34 cellular contexts compared by ENCODE assay signal in genomic region chr3:72113564-72113963, GRCh38.
"Had no signal": no experiment of that assay in that cellular context is flagged by ENCODE, and none has a peak within 500 bp of the region (broad histone marks: within the 10 kb centered on the region; RNA-seq: fewer than 3 reads in every experiment).

No MANE protein-coding gene starts in this region.

- H3K27ac ChIP-seq: brain microvascular endothelial cell, coronary artery, dorsolateral prefrontal cortex, WERI-Rb-1 had no signal

- H3K36me3 ChIP-seq: brain microvascular endothelial cell, WERI-Rb-1 had no signal

- H3K27me3 ChIP-seq: brain microvascular endothelial cell had no signal

- H3K4me3 Mint-ChIP-seq: activated B cell treated with CpG ODN at 0.5 μM for 24 hours; activated CD8-positive, alpha-beta T cell treated with anti-CD3 and anti-CD28 coated beads for 36 hours; activated naive CD8-positive, alpha-beta T cell; activated T-cell treated with anti-CD3 and anti-CD28 coated beads, Interleukin-2, amount 50 U/mL, for 4 hours; activated T-helper 17 cell treated with anti-CD3 and anti-CD28 coated beads, Interleukin-2, amount 50 U/mL, for 72 hours; central memory CD8-positive, alpha-beta T cell; dendritic cell treated with granulocyte-macrophage colony-stimulating factor and Interleukin-4, amounts not matched to agents 40 ng/mL and 50 ng/mL, for 4 days; endodermal cell; T-helper 17 cell; T-helper 2 cell treated with Interferon-gamma antibody and Interleukin-4, amounts not matched to agents 5 μg/mL and 100 μg/mL, for 36 hours had no signal

- H3K4me3 ChIP-seq: coronary artery, dorsolateral prefrontal cortex had no signal

- H3K27ac Mint-ChIP-seq: activated B cell treated with CpG ODN at 0.5 μM for 24 hours; activated CD8-positive, alpha-beta T cell treated with anti-CD3 and anti-CD28 coated beads for 36 hours; activated naive CD8-positive, alpha-beta T cell; activated T-helper 17 cell treated with anti-CD3 and anti-CD28 coated beads, Interleukin-2, amount 50 U/mL, for 72 hours; dendritic cell treated with granulocyte-macrophage colony-stimulating factor and Interleukin-4, amounts not matched to agents 40 ng/mL and 50 ng/mL, for 4 days; endodermal cell; T-helper 17 cell; T-helper 2 cell treated with Interferon-gamma antibody and Interleukin-4, amounts not matched to agents 5 μg/mL and 100 μg/mL, for 36 hours had no signal

- H3K36me3 Mint-ChIP-seq: activated naive CD8-positive, alpha-beta T cell had no signal

- H3K9me3 Mint-ChIP-seq: activated B cell treated with CpG ODN at 0.5 μM for 24 hours; activated CD8-positive, alpha-beta T cell treated with anti-CD3 and anti-CD28 coated beads for 36 hours; activated T-cell treated with anti-CD3 and anti-CD28 coated beads, Interleukin-2, amount 50 U/mL, for 4 hours; activated T-helper 17 cell treated with anti-CD3 and anti-CD28 coated beads, Interleukin-2, amount 50 U/mL, for 72 hours; central memory CD8-positive, alpha-beta T cell; dendritic cell treated with granulocyte-macrophage colony-stimulating factor and Interleukin-4, amounts not matched to agents 40 ng/mL and 50 ng/mL, for 4 days; endodermal cell; T-helper 2 cell treated with Interferon-gamma antibody and Interleukin-4, amounts not matched to agents 5 μg/mL and 100 μg/mL, for 36 hours had no signal

- DNase-seq: activated B cell treated with CpG ODN at 0.5 μM for 24 hours; activated CD4-positive, alpha-beta T cell treated with anti-CD3 and anti-CD28 coated beads for 48 hours; activated CD4-positive, alpha-beta T cell treated with anti-CD3 and anti-CD28 coated beads, Interleukin-2, amount 50 U/mL, for 1 hour; activated CD4-positive, alpha-beta T cell treated with anti-CD3 and anti-CD28 coated beads, Interleukin-2, amount 50 U/mL, for 48 hours; activated CD8-positive, alpha-beta memory T cell treated with anti-CD3 and anti-CD28 coated beads for 24 hours; activated CD8-positive, alpha-beta T cell treated with anti-CD3 and anti-CD28 coated beads for 36 hours; activated effector memory CD4-positive, alpha-beta T cell treated with Interleukin-2 at 50 U/mL for 16 hours; activated gamma-delta T cell treated with Interleukin-2 at 50 U/mL for 16 hours; activated naive CD4-positive, alpha-beta T cell treated with anti-CD3 and anti-CD28 coated beads, Interleukin-2, amount 50 U/mL, for 16 hours; activated naive CD4-positive, alpha-beta T cell treated with Interleukin-2 at 50 U/mL for 16 hours; activated T-cell treated with anti-CD3 and anti-CD28 coated beads, Interleukin-2, amount 50 U/mL, for 4 hours; amniotic stem cell; anterior cingulate cortex; brain microvascular endothelial cell; dorsolateral prefrontal cortex; effector memory CD4-positive, alpha-beta T cell; endodermal cell; foreskin fibroblast; glutamatergic neuron; T-helper 1 cell; T-helper 17 cell; T1000; WERI-Rb-1 had no signal

- FAIRE-seq: astrocyte, bronchial epithelial cell, frontal cortex had no signal

- H3K4me1 Mint-ChIP-seq: activated B cell treated with CpG ODN at 0.5 μM for 24 hours; activated T-helper 17 cell treated with anti-CD3 and anti-CD28 coated beads, Interleukin-2, amount 50 U/mL, for 72 hours; central memory CD8-positive, alpha-beta T cell; endodermal cell had no signal

- ATAC-seq: activated CD4-positive, CD25-positive, alpha-beta regulatory T cell treated with anti-CD3 and anti-CD28 coated beads, Interleukin-2, amount 50 U/mL, for 24 hours; activated CD8-positive, alpha-beta T cell treated with anti-CD3 and anti-CD28 coated beads for 36 hours; activated T-cell treated with anti-CD3 and anti-CD28 coated beads, Interleukin-2, amount 50 U/mL, for 4 hours; activated T-helper 17 cell treated with anti-CD3 and anti-CD28 coated beads, Interleukin-2, amount 50 U/mL, for 72 hours; esophagus mucosa; T-helper 17 cell had no signal
